In the genomic region with DNA sequence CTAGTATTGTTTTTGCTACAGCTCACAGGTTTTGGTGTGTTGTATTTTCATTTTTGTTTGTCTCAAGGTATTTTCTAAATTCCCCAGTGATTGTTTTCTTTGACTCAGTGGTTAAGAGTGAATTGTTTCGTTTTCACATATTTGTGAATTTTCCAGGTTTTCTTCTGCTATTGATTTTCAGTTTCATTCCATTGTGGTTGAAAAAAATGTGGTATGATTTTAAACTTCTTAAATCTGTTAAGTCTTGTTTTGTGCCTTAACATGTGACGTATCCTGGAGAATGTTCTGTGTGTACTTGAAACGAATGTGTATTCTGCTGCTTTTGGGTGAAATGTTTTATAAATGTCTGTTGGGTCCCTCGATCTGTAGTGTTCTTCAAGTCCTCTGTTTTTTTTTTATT, we compare ENCODE assay signal across 23 cellular contexts.
"Had no signal": no experiment of that assay in that cellular context is flagged by ENCODE, and none has a peak within 500 bp of the region (broad histone marks: within the 10 kb centered on the region; RNA-seq: fewer than 3 reads in every experiment).

No MANE protein-coding gene starts in this region.

- H3K4me3 Mint-ChIP-seq: effector memory CD8-positive, alpha-beta T cell; naive thymus-derived CD8-positive, alpha-beta T cell; nephron progenitor cell; stimulated activated naive CD8-positive, alpha-beta T cell treated with anti-CD3 and anti-CD28 coated beads, Interleukin-15, amount 100 ng/mL, for 72 hours; type B pancreatic cell had no signal

- H3K4me1 Mint-ChIP-seq: naive thymus-derived CD8-positive, alpha-beta T cell had no signal

- H3K27ac Mint-ChIP-seq: effector memory CD8-positive, alpha-beta T cell; naive thymus-derived CD8-positive, alpha-beta T cell; nephron progenitor cell; stimulated activated naive CD8-positive, alpha-beta T cell treated with anti-CD3 and anti-CD28 coated beads, Interleukin-15, amount 100 ng/mL, for 72 hours; type B pancreatic cell had no signal

- H3K27me3 Mint-ChIP-seq: type B pancreatic cell had no signal

- DNase-seq: effector memory CD8-positive, alpha-beta T cell; erythroblast; esophagus squamous epithelium; foreskin fibroblast; gastrocnemius medialis; head of caudate nucleus; left ventricle myocardium superior; lower lobe of right lung; naive thymus-derived CD8-positive, alpha-beta T cell; nephron progenitor cell; occipital lobe; pancreas; stimulated activated CD4-positive, alpha-beta T cell treated with anti-CD3 and anti-CD28 coated beads, Interleukin-12 subunit alpha, Interleukin-12 subunit beta, amount 100 ng/mL, for 4 hours; stimulated activated CD4-positive, alpha-beta T cell treated with anti-CD3 and anti-CD28 coated beads, Interleukin-1b, Interleukin-23, amount 100 ng/mL, for 48 hours; stimulated activated CD4-positive, alpha-beta T cell treated with anti-CD3 and anti-CD28 coated beads, Interleukin-4, amount 100 ng/mL, for 1 hour; stimulated activated CD8-positive, alpha-beta memory T cell treated with anti-CD3 and anti-CD28 coated beads, Interleukin-4, amount 100 ng/mL, for 48 hours; stimulated activated naive CD4-positive, alpha-beta T cell; stimulated activated naive CD8-positive, alpha-beta T cell treated with anti-CD3 and anti-CD28 coated beads, Interleukin-15, amount 100 ng/mL, for 72 hours; tibial artery had no signal

- H3K36me3 Mint-ChIP-seq: naive thymus-derived CD8-positive, alpha-beta T cell; type B pancreatic cell had no signal

- H3K27me3 ChIP-seq: pancreas, tibial artery had no signal

- H3K9me3 Mint-ChIP-seq: type B pancreatic cell had no signal

- H3K9me3 ChIP-seq: esophagus squamous epithelium, gastrocnemius medialis, pancreas had no signal

- H3K4me1 ChIP-seq: esophagus squamous epithelium, gastrocnemius medialis, lower lobe of right lung, pancreas, tibial artery had no signal

- H3K4me3 ChIP-seq: coronary artery, esophagus squamous epithelium, gastrocnemius medialis, lower lobe of right lung, pancreas, smooth muscle cell, tibial artery had no signal

- ATAC-seq: effector memory CD8-positive, alpha-beta T cell; gastrocnemius medialis; left ventricle myocardium superior; lower lobe of right lung; naive thymus-derived CD8-positive, alpha-beta T cell; pancreas; sciatic nerve; stimulated activated naive CD8-positive, alpha-beta T cell treated with anti-CD3 and anti-CD28 coated beads, Interleukin-15, amount 100 ng/mL, for 72 hours had no signal

- H3K27ac ChIP-seq: coronary artery, esophagus squamous epithelium, gastrocnemius medialis, lower lobe of right lung, pancreas, tibial artery had no signal

- H3K36me3 ChIP-seq: esophagus squamous epithelium, gastrocnemius medialis, lower lobe of right lung, pancreas, tibial artery had no signal
